In the genomic region with DNA sequence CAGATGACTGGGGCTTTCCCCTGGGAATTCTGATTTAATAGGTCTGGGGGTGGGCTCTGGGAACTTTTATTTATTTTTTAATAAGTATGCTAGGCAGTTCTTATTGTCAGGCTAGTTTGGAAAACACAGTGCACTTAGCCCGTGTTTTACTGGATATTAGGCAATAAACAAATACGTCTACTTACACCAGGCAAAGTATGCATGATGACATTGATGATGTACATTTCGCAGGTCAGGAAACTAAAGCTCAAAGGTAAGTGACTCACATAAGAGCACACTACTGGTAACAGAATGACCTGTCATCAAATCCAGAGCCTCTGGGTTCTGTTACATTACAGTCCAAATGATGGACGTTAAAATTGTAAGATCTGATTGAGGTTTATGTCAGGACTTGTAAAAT, we compare ENCODE assay signal across 17 cellular contexts.
DNase-seq lines count a peak whose midpoint lies in the region; ATAC-seq and TF ChIP-seq lines count a peak whose summit lies in the region.
"Had no signal": no experiment of that assay in that cellular context is flagged by ENCODE, and none has a peak within 500 bp of the region (broad histone marks: within the 10 kb centered on the region; RNA-seq: fewer than 3 reads in every experiment).

No MANE protein-coding gene starts in this region.

- H3K9me3 Mint-ChIP-seq in CD4-positive, alpha-beta memory T cell, result peaks cover 0 to 22% (median 11%) of the 10 kb centered on the region in 8 donors
- H3K9me3 Mint-ChIP-seq in activated CD8-positive, alpha-beta memory T cell treated with anti-CD3 and anti-CD28 coated beads, Interleukin-2, amount 10 ng/mL, durations not matched to agents 7 days and 5 days (ENCODE audit: low read depth), result peaks cover 5% of the 10 kb centered on the region
- peaks cover 5% of the 10 kb centered on the region for H3K9me3 Mint-ChIP-seq in stimulated activated effector memory CD8-positive, alpha-beta T cell treated with anti-CD3 and anti-CD28 coated beads, Interleukin-12 subunit alpha, Interleukin-12 subunit beta, amount 100 ng/mL, for 72 hours

- H3K27me3 ChIP-seq in RWPE2 (ENCODE audit: insufficient read depth, poor library complexity, severe bottlenecking) (no peaks in the 10 kb centered on the region), liver (ENCODE audit: control insufficient read depth in 4 of 4, insufficient read depth in 4 of 4, low read length in 3 of 4) (no peaks in the 10 kb centered on the region)
- no peaks in the 10 kb centered on the region for H3K27me3 ChIP-seq in CD4-positive, alpha-beta memory T cell (ENCODE audit: insufficient read depth, low read length)
- H3K27me3 ChIP-seq: BE2C, SJSA1 had no signal

- peak; percentile 79 for ATAC-seq in RWPE2 (ENCODE audit: low read depth)
- ATAC-seq in activated CD8-positive, alpha-beta memory T cell treated with anti-CD3 and anti-CD28 coated beads, Interleukin-2, amount 10 ng/mL, durations not matched to agents 7 days and 5 days, result no peak
- no peak for ATAC-seq in stimulated activated effector memory CD8-positive, alpha-beta T cell treated with anti-CD3 and anti-CD28 coated beads, Interleukin-12 subunit alpha, Interleukin-12 subunit beta, amount 100 ng/mL, for 72 hours

- no peak overlapping the region for H3K4me3 ChIP-seq in RWPE2 (ENCODE audit: severe bottlenecking)
- no peak overlapping the region for H3K4me3 ChIP-seq in liver (ENCODE audit: low read depth in 1 of 3, low read length in 3 of 3)
- no peak overlapping the region for H3K4me3 ChIP-seq in CD4-positive, alpha-beta memory T cell (ENCODE audit: low read length in 2 of 2)
- H3K4me3 ChIP-seq: SJSA1 had no signal

- H3K27ac Mint-ChIP-seq in CD4-positive, alpha-beta memory T cell, result no peak overlapping the region
- H3K27ac Mint-ChIP-seq in activated CD8-positive, alpha-beta memory T cell treated with anti-CD3 and anti-CD28 coated beads, Interleukin-2, amount 10 ng/mL, durations not matched to agents 7 days and 5 days, result no peak overlapping the region
- no peak overlapping the region for H3K27ac Mint-ChIP-seq in stimulated activated effector memory CD8-positive, alpha-beta T cell treated with anti-CD3 and anti-CD28 coated beads, Interleukin-12 subunit alpha, Interleukin-12 subunit beta, amount 100 ng/mL, for 72 hours

- no peak overlapping the region for H3K9ac ChIP-seq in liver (ENCODE audit: low read depth in 1 of 2, low read length in 2 of 2)

- H3K9me3 ChIP-seq in RWPE2 (ENCODE audit: severe bottlenecking), result no peaks in the 10 kb centered on the region
- H3K9me3 ChIP-seq in liver (ENCODE audit: control insufficient read depth in 4 of 4, low read length in 3 of 4), result peaks cover 0 to 3% (median 1%) of the 10 kb centered on the region in 4 donors
- no peaks in the 10 kb centered on the region for H3K9me3 ChIP-seq in CD4-positive, alpha-beta memory T cell (ENCODE audit: control insufficient read depth in 1 of 2, low read length in 2 of 2)
- H3K9me3 ChIP-seq: BE2C, SJSA1 had no signal

- H3K36me3 ChIP-seq in RWPE2 (ENCODE audit: low read depth) (no peaks in the 10 kb centered on the region), liver (ENCODE audit: control insufficient read depth in 4 of 4, insufficient read depth in 3 of 4, low read depth in 1 of 4, low read length in 3 of 4) (no peaks in the 10 kb centered on the region)
- H3K36me3 ChIP-seq in CD4-positive, alpha-beta memory T cell (ENCODE audit: insufficient read depth, low read length), result no peaks in the 10 kb centered on the region
- H3K36me3 ChIP-seq: BE2C, SJSA1 had no signal

- H3K4me3 Mint-ChIP-seq in CD4-positive, alpha-beta memory T cell, result no peak overlapping the region
- H3K4me3 Mint-ChIP-seq in activated CD8-positive, alpha-beta memory T cell treated with anti-CD3 and anti-CD28 coated beads, Interleukin-2, amount 10 ng/mL, durations not matched to agents 7 days and 5 days, result no peak overlapping the region
- H3K4me3 Mint-ChIP-seq in stimulated activated effector memory CD8-positive, alpha-beta T cell treated with anti-CD3 and anti-CD28 coated beads, Interleukin-12 subunit alpha, Interleukin-12 subunit beta, amount 100 ng/mL, for 72 hours, result no peak overlapping the region

- no peaks in the 10 kb centered on the region for H3K4me1 Mint-ChIP-seq in CD4-positive, alpha-beta memory T cell
- H3K4me1 Mint-ChIP-seq in activated CD8-positive, alpha-beta memory T cell treated with anti-CD3 and anti-CD28 coated beads, Interleukin-2, amount 10 ng/mL, durations not matched to agents 7 days and 5 days, result no peaks in the 10 kb centered on the region
- no peaks in the 10 kb centered on the region for H3K4me1 Mint-ChIP-seq in stimulated activated effector memory CD8-positive, alpha-beta T cell treated with anti-CD3 and anti-CD28 coated beads, Interleukin-12 subunit alpha, Interleukin-12 subunit beta, amount 100 ng/mL, for 72 hours

- intact Hi-C loops in CD4-positive, alpha-beta memory T cell (cut with micrococcal nuclease), result no loop called here

- POLR2A ChIA-PET in CD4-positive, alpha-beta memory T cell (lab: Charles Lee; ENCODE audit: partially characterized antibody), result no interaction called here

- CTCF ChIA-PET in CD4-positive, alpha-beta memory T cell (lab: Charles Lee; ENCODE audit: partially characterized antibody), result no interaction called here
- CTCF ChIA-PET in activated CD8-positive, alpha-beta memory T cell treated with anti-CD3 and anti-CD28 coated beads, Interleukin-2, amount 10 ng/mL, durations not matched to agents 7 days and 5 days (lab: Charles Lee), result no interaction called here

- H3K4me1 ChIP-seq in RWPE2 (ENCODE audit: insufficient read depth, poor library complexity, severe bottlenecking), result peaks cover 29% of the 10 kb centered on the region
- H3K4me1 ChIP-seq in liver (ENCODE audit: control insufficient read depth in 4 of 4, insufficient read depth in 4 of 4, low read length in 3 of 4), result peaks cover 0 to 10% (median 3%) of the 10 kb centered on the region in 4 donors
- no peaks in the 10 kb centered on the region for H3K4me1 ChIP-seq in CD4-positive, alpha-beta memory T cell (ENCODE audit: insufficient read depth, low read length)
- H3K4me1 ChIP-seq: BE2C had no signal

- DNase-seq in HPDE6-E6E7 (ENCODE audit: extremely low spot score), result peak; percentile 25
- DNase-seq in RWPE2 (ENCODE audit: low spot score), result no peak
- DNase-seq in epithelial cell of prostate (ENCODE audit: low read depth, low spot score), result peak; percentile 69
- DNase-seq in CD4-positive, alpha-beta memory T cell, result no peak
- no peak for DNase-seq in activated CD8-positive, alpha-beta memory T cell treated with anti-CD3 and anti-CD28 coated beads, Interleukin-2, amount 10 ng/mL, durations not matched to agents 7 days and 5 days
- DNase-seq in stimulated activated effector memory CD8-positive, alpha-beta T cell treated with anti-CD3 and anti-CD28 coated beads, Interleukin-12 subunit alpha, Interleukin-12 subunit beta, amount 100 ng/mL, for 72 hours (ENCODE audit: low spot score in 2 of 2), result no peak
- DNase-seq: BE2C, COR-L47, DMS79, Karpas-422, MM.1S, NCI-H1048, NCI-H1417 treated with DMSO at 0.1 percent for 48 hours, NCI-H187, NCI-H510A had no signal

- no peak for TF ChIP-seq CTCF in RWPE2 (IDR thresholded peaks at IDR 0.05; ENCODE audit: poor library complexity, severe bottlenecking)
- no peak for TF ChIP-seq CTCF in liver (IDR thresholded peaks at IDR 0.05; ENCODE audit: low read depth, low read length, missing input control)

- 38% methylated on average over 4 of the region's 4 CpGs for WGBS in liver

- H3K36me3 Mint-ChIP-seq in CD4-positive, alpha-beta memory T cell, result peaks cover 2 to 4% of the 10 kb centered on the region in 2 donors
- peaks cover 1% of the 10 kb centered on the region for H3K36me3 Mint-ChIP-seq in activated CD8-positive, alpha-beta memory T cell treated with anti-CD3 and anti-CD28 coated beads, Interleukin-2, amount 10 ng/mL, durations not matched to agents 7 days and 5 days
- peaks cover 6% of the 10 kb centered on the region for H3K36me3 Mint-ChIP-seq in stimulated activated effector memory CD8-positive, alpha-beta T cell treated with anti-CD3 and anti-CD28 coated beads, Interleukin-12 subunit alpha, Interleukin-12 subunit beta, amount 100 ng/mL, for 72 hours

- TF ChIP-seq RAD21 in liver (IDR thresholded peaks at IDR 0.05), result peak in 1 of 2 donors; percentile 24

- H3K27me3 Mint-ChIP-seq in CD4-positive, alpha-beta memory T cell, result peaks cover 17 to 21% of the 10 kb centered on the region in 2 donors
- peaks cover 33% of the 10 kb centered on the region for H3K27me3 Mint-ChIP-seq in activated CD8-positive, alpha-beta memory T cell treated with anti-CD3 and anti-CD28 coated beads, Interleukin-2, amount 10 ng/mL, durations not matched to agents 7 days and 5 days

- H3K27ac ChIP-seq in RWPE2 (ENCODE audit: poor library complexity, severe bottlenecking) (no peak overlapping the region), epithelial cell of prostate (peak overlapping the region; percentile 54), liver (ENCODE audit: low read depth in 1 of 2, low read length in 2 of 2) (no peak overlapping the region)
- no peak overlapping the region for H3K27ac ChIP-seq in CD4-positive, alpha-beta memory T cell (ENCODE audit: low read depth, low read length)
- H3K27ac ChIP-seq: SJSA1 had no signal

TF ChIP-seq in liver, 16 proteins besides CTCF, POLR2A, EP300 and RAD21 (continues in another document):
- TF ChIP-seq, protein P1, sequence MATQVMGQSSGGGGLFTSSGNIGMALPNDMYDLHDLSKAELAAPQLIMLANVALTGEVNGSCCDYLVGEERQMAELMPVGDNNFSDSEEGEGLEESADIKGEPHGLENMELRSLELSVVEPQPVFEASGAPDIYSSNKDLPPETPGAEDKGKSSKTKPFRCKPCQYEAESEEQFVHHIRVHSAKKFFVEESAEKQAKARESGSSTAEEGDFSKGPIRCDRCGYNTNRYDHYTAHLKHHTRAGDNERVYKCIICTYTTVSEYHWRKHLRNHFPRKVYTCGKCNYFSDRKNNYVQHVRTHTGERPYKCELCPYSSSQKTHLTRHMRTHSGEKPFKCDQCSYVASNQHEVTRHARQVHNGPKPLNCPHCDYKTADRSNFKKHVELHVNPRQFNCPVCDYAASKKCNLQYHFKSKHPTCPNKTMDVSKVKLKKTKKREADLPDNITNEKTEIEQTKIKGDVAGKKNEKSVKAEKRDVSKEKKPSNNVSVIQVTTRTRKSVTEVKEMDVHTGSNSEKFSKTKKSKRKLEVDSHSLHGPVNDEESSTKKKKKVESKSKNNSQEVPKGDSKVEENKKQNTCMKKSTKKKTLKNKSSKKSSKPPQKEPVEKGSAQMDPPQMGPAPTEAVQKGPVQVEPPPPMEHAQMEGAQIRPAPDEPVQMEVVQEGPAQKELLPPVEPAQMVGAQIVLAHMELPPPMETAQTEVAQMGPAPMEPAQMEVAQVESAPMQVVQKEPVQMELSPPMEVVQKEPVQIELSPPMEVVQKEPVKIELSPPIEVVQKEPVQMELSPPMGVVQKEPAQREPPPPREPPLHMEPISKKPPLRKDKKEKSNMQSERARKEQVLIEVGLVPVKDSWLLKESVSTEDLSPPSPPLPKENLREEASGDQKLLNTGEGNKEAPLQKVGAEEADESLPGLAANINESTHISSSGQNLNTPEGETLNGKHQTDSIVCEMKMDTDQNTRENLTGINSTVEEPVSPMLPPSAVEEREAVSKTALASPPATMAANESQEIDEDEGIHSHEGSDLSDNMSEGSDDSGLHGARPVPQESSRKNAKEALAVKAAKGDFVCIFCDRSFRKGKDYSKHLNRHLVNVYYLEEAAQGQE (IDR thresholded peaks at IDR 0.05), result peak; percentile 77

Comparison
In these comparisons a context has a peak if more than half of its experiments do, and no peak if none do; other contexts are left out.
1. DNase-seq: peak in HPDE6-E6E7 (single experiment) and epithelial cell of prostate (single experiment); none in RWPE2 (single experiment), CD4-positive, alpha-beta memory T cell (0 of 5), activated CD8-positive, alpha-beta memory T cell treated with anti-CD3 and anti-CD28 coated beads, Interleukin-2, amount 10 ng/mL, durations not matched to agents 7 days and 5 days (single experiment) and stimulated activated effector memory CD8-positive, alpha-beta T cell treated with anti-CD3 and anti-CD28 coated beads, Interleukin-12 subunit alpha, Interleukin-12 subunit beta, amount 100 ng/mL, for 72 hours (0 of 2).